In the genomic region with DNA sequence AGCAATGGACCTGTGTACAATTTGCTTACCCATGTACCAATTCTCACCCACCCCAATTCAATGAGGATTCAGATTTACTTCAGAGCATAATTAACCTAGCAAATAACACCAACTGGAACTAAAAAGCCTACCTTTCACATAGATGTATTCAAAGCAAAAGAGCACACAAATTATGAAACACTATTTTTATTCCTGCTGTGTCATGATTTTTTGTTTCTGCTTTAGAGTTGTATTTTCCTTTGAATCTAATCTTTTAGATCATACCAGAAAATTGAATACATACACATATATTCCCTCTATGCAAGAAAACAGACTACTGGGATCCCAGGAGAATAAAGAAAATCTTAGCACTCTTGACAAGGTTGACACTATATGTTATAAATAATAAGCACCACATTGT, we compare ENCODE assay signal across 20 cellular contexts. TPM values are rescaled to one million over a fixed set of nuclear protein-coding genes. Genes with fewer than 3 reads are reported as not detected.
DNase-seq lines count a peak whose midpoint lies in the region; ATAC-seq, FAIRE-seq and TF ChIP-seq lines count a peak whose summit lies in the region.
"Had no signal": no experiment of that assay in that cellular context is flagged by ENCODE, and none has a peak within 500 bp of the region (broad histone marks: within the 10 kb centered on the region; RNA-seq: fewer than 3 reads in every experiment).

No MANE protein-coding gene starts in this region.

- H3K23ac ChIP-seq in IMR-90 (ENCODE audit: low read depth, low read length) = no peak overlapping the region

- peaks cover 1% of the 10 kb centered on the region for H3K4me1 Mint-ChIP-seq in osteocyte (ENCODE audit: unreplicated experiment)

- no peaks in the 10 kb centered on the region; the same call in 1 of the 2 replicates for H3K9me1 ChIP-seq in IMR-90 (ENCODE audit: insufficient read depth, low read length)

- no peak for TF ChIP-seq POLR2A in A549 (IDR thresholded peaks at IDR 0.05; ENCODE audit: low read length)
- TF ChIP-seq POLR2A in IMR-90 (IDR thresholded peaks at IDR 0.05; ENCODE audit: low read depth, low read length) = no peak

- peaks cover 6% of the 10 kb centered on the region for H3K36me3 Mint-ChIP-seq in osteocyte (ENCODE audit: unreplicated experiment)

- no peak for TF ChIP-seq CTCF in A549 (IDR thresholded peaks at IDR 0.05)
- TF ChIP-seq CTCF in IMR-90 (conservative IDR thresholded peaks at IDR 0.05; ENCODE audit: low read depth, low read length) = no peak
- no peak for TF ChIP-seq CTCF in parathyroid adenoma (IDR thresholded peaks at IDR 0.05)
- TF ChIP-seq CTCF in osteocyte (IDR thresholded peaks at IDR 0.05) = no peak

- no peak overlapping the region for H3K56ac ChIP-seq in IMR-90 (ENCODE audit: extremely low read depth, insufficient read depth, low read length)

- H3K27me3 Mint-ChIP-seq in osteocyte (ENCODE audit: unreplicated experiment) = no peaks in the 10 kb centered on the region
- H3K27me3 Mint-ChIP-seq: CD4-positive, alpha-beta memory T cell had no signal

- no peak overlapping the region for H2AK9ac ChIP-seq in IMR-90 (replicated peaks; ENCODE audit: low read depth, low read length, poor library complexity)

- no peak for FAIRE-seq in A549 (lab: Jason Lieb, UNC)
- FAIRE-seq: GM12891, GM18507, H1 had no signal

- DNase-seq in A549 (ENCODE audit: low read depth in 1 of 2, low spot score in 1 of 2) (no peak), IMR-90 (no peak), SK-N-MC (ENCODE audit: low read depth, low spot score) (no peak), osteocyte (ENCODE audit: extremely low spot score, unreplicated experiment) (no peak), SIG-M5 (lab: John Stamatoyannopoulos, UW) (no peak), NCI-H446 (lab: John Stamatoyannopoulos, UW) (no peak)
- DNase-seq: 8988T; C1 segment of cervical spinal cord; Calu3; CD4-positive, alpha-beta memory T cell; COR-L47; DMS53; DMS79 treated with DMSO at 0.1 percent for 48 hours; GF-D8; H7; HCEC 1CT had no signal

- no peak overlapping the region for H2BK120ac ChIP-seq in IMR-90 (ENCODE audit: low read depth, low read length)

- TF ChIP-seq RAD21 in A549 (conservative IDR thresholded peaks at IDR 0.05 in 1 of 2, IDR thresholded peaks at IDR 0.05 in 1 of 2) (no peak), IMR-90 (IDR thresholded peaks at IDR 0.05; ENCODE audit: low read length) (no peak)

- no peak overlapping the region for H3K4ac ChIP-seq in IMR-90 (ENCODE audit: low read depth, low read length)

- H3K27ac Mint-ChIP-seq in osteocyte (ENCODE audit: unreplicated experiment) = no peak overlapping the region
- H3K27ac Mint-ChIP-seq: CD4-positive, alpha-beta memory T cell had no signal

- H3K18ac ChIP-seq in IMR-90 (ENCODE audit: low read depth, low read length) = no peak overlapping the region

- peaks cover 3% of the 10 kb centered on the region for H3K79me2 ChIP-seq in parathyroid adenoma

- H3K4me1 ChIP-seq in A549 (peaks cover 18% of the 10 kb centered on the region), IMR-90 (ENCODE audit: control insufficient read depth, insufficient read depth, low read length) (no peaks in the 10 kb centered on the region; the same call in 1 of the 2 replicates), parathyroid adenoma (peaks cover 10% of the 10 kb centered on the region)

- H2AFZ ChIP-seq in IMR-90 (replicated peaks; ENCODE audit: low read length, poor library complexity) (no peak overlapping the region), parathyroid adenoma (peak overlapping the region; percentile 4)

- H3K27ac ChIP-seq in A549 (no peak overlapping the region), IMR-90 (ENCODE audit: insufficient read depth, low read length) (no peak overlapping the region), SK-N-MC (peak overlapping the region; percentile 71), parathyroid adenoma (no peak overlapping the region)

- no peak overlapping the region for H2AK5ac ChIP-seq in IMR-90 (ENCODE audit: low read depth, low read length)

- no peak overlapping the region for H2BK20ac ChIP-seq in IMR-90 (ENCODE audit: low read depth, low read length)

- BruUV-seq in IMR-90 (replicated peaks; lab: Mats Ljungman, UMichigan) = no TSS peak

- no peak overlapping the region for H2BK15ac ChIP-seq in IMR-90 (ENCODE audit: low read depth, low read length)

- no peak overlapping the region for H3K14ac ChIP-seq in IMR-90 (replicated peaks; ENCODE audit: low read depth, low read length)

- ATAC-seq in A549 (no peak), IMR-90 (ENCODE audit: low read depth) (no peak)

- H3K9me3 ChIP-seq in A549 (no peaks in the 10 kb centered on the region), IMR-90 (ENCODE audit: control insufficient read depth, insufficient read depth, low read length) (no peaks in the 10 kb centered on the region), SK-N-MC (ENCODE audit: low read depth, low read length) (no peaks in the 10 kb centered on the region), parathyroid adenoma (ENCODE audit: control insufficient read depth, low read length) (no peaks in the 10 kb centered on the region)

- no peaks in the 10 kb centered on the region for H3K27me3 ChIP-seq in IMR-90 (ENCODE audit: control insufficient read depth, insufficient read depth, low read length)
- H3K27me3 ChIP-seq in parathyroid adenoma (ENCODE audit: control insufficient read depth, insufficient read depth, low read length) = no peaks in the 10 kb centered on the region

- peaks cover 4% of the 10 kb centered on the region for H3K9me3 Mint-ChIP-seq in osteocyte (ENCODE audit: unreplicated experiment)
- H3K9me3 Mint-ChIP-seq: CD4-positive, alpha-beta memory T cell had no signal

- H3K4me3 ChIP-seq in A549 (no peak overlapping the region), IMR-90 (ENCODE audit: insufficient read depth, low read depth, low read length) (no peak overlapping the region), SK-N-MC (0 out of 2 replicates have a peak overlapping the region, but pooled peaks have one; percentile 30), parathyroid adenoma (ENCODE audit: low read depth, low read length) (no peak overlapping the region)

- intact Hi-C loops in IMR-90 (cut with micrococcal nuclease) = no loop called here

- H4K20me1 ChIP-seq in IMR-90 (ENCODE audit: insufficient read depth, low read length) = no peaks in the 10 kb centered on the region

- no peak overlapping the region for H3K4me3 Mint-ChIP-seq in osteocyte (ENCODE audit: unreplicated experiment)
- H3K4me3 Mint-ChIP-seq: CD4-positive, alpha-beta memory T cell had no signal

- H3K36me3 ChIP-seq in IMR-90 (ENCODE audit: control insufficient read depth, insufficient read depth, low read length) = no peaks in the 10 kb centered on the region
- H3K36me3 ChIP-seq in SK-N-MC (ENCODE audit: insufficient read depth, low read length) = peaks cover 11% of the 10 kb centered on the region; the same call in 1 of the 2 replicates
- no peaks in the 10 kb centered on the region for H3K36me3 ChIP-seq in parathyroid adenoma (ENCODE audit: control insufficient read depth, insufficient read depth, low read length)

- peaks cover 2 to 7% of the 10 kb centered on the region in 2 experiments; a peak in 3 of 4 replicates for H3K79me1 ChIP-seq in IMR-90 (ENCODE audit: low read depth in 1 of 2, low read length in 2 of 2)

- H2BK5ac ChIP-seq in IMR-90 (ENCODE audit: low read depth, low read length, poor library complexity, severe bottlenecking) = no peak overlapping the region

- in situ Hi-C loops in IMR-90 (cut with MboI; ENCODE audit: low sequenced_read_pairs) = no loop called here

- H3K4me2 ChIP-seq in A549 (no peak overlapping the region), IMR-90 (ENCODE audit: low read depth, low read length) (no peak overlapping the region), parathyroid adenoma (ENCODE audit: low read length) (no peak overlapping the region)

- POLR2A ChIA-PET in A549 (lab: Yijun Ruan, JAX) = no interaction called here
- POLR2A ChIA-PET in IMR-90 (lab: Charles Lee; ENCODE audit: unreplicated experiment) = no interaction called here

- dilution Hi-C loops in IMR-90 (cut with HindIII; ENCODE audit: low sequenced_read_pairs, unreplicated experiment) = no loop called here

- CTCF ChIA-PET in A549 (lab: Yijun Ruan, JAX) (interaction anchor here (0.8 to 2.0 kb wide), 3 partner anchors 35 to 390 kb away, joined by 3 to 10 read pairs (median 3); a partner anchor contains a TSS), IMR-90 (lab: Yijun Ruan, JAX) (no interaction called here)

- no peak overlapping the region for H4K91ac ChIP-seq in IMR-90 (ENCODE audit: insufficient read depth, low read depth, low read length)

- H3K9ac ChIP-seq in IMR-90 (ENCODE audit: low read depth, low read length) (no peak overlapping the region), SK-N-MC (ENCODE audit: insufficient read length) (no peak overlapping the region), parathyroid adenoma (no peak overlapping the region)

- no peak overlapping the region for H4K5ac ChIP-seq in IMR-90 (ENCODE audit: low read depth, low read length)

- H4K8ac ChIP-seq in IMR-90 (ENCODE audit: low read depth in 2 of 2, low read length in 2 of 2) = no peak overlapping the region

- TF ChIP-seq EP300 in A549 (IDR thresholded peaks at IDR 0.05) = no peak

TF ChIP-seq in A549, 52 proteins besides CTCF, POLR2A, EP300 and RAD21:
- peak; percentile 72 for TF ChIP-seq MAFK (IDR thresholded peaks at IDR 0.05; ENCODE audit: partially characterized antibody)
- no peak for TF ChIP-seq CBX2 (IDR thresholded peaks at IDR 0.05; ENCODE audit: borderline replicate concordance, low read depth)

TF ChIP-seq in IMR-90, 13 proteins besides CTCF, POLR2A, EP300 and RAD21:
- TF ChIP-seq MAFK (IDR thresholded peaks at IDR 0.05; ENCODE audit: low read depth, low read length) = 0 out of 2 replicates have a peak, but pooled peaks have one; percentile 18
- TF ChIP-seq CHD1 (IDR thresholded peaks at IDR 0.05; ENCODE audit: low read depth, low read length) = no peak

RNA-seq across cellular contexts. Expression of a gene that starts 5.9 kb away (rescaled TPM):
- polyA plus RNA-seq in A549 (2011; rRNA removed) = 21.4 and 22.5 TPM in 2 replicates
- 8.9 and 10.4 TPM in 2 replicates for polyA plus RNA-seq in A549 (2012; cell fraction: cytosol; rRNA removed)
- 7.1 and 9.7 TPM in 2 replicates for polyA plus RNA-seq in A549 (2012; cell fraction: nucleus; rRNA removed)
- 9.1 to 9.6 TPM (median 9.4 TPM) in 3 replicates for polyA plus RNA-seq in A549 (2017; fragmentation: RNase III; extraction: RNeasy Plus Mini Kit Qiagen cat#74134 plus additional on column Dnase treatment)
- 28.3 and 29.1 TPM in 2 replicates for polyA minus RNA-seq in A549 (2011; rRNA and poly(A)+ RNA removed)
- total RNA-seq in IMR-90 (2012; rRNA removed) = 5.6 and 6.1 TPM in 2 replicates
- 2.3 and 2.4 TPM in 2 replicates for polyA plus RNA-seq in IMR-90 (2012; rRNA removed)
- 1.5 and 3.0 TPM in 2 replicates for polyA plus RNA-seq in IMR-90 (2012; cell fraction: cytosol; rRNA removed)
- polyA plus RNA-seq in IMR-90 (2012; cell fraction: nucleus; rRNA removed; ENCODE audit: low replicate concordance) = 1.5 and 2.2 TPM in 2 replicates
- 3.6 and 4.0 TPM in 2 replicates for total RNA-seq in osteocyte
